12 cellular contexts compared by ENCODE assay signal in the genomic region with DNA sequence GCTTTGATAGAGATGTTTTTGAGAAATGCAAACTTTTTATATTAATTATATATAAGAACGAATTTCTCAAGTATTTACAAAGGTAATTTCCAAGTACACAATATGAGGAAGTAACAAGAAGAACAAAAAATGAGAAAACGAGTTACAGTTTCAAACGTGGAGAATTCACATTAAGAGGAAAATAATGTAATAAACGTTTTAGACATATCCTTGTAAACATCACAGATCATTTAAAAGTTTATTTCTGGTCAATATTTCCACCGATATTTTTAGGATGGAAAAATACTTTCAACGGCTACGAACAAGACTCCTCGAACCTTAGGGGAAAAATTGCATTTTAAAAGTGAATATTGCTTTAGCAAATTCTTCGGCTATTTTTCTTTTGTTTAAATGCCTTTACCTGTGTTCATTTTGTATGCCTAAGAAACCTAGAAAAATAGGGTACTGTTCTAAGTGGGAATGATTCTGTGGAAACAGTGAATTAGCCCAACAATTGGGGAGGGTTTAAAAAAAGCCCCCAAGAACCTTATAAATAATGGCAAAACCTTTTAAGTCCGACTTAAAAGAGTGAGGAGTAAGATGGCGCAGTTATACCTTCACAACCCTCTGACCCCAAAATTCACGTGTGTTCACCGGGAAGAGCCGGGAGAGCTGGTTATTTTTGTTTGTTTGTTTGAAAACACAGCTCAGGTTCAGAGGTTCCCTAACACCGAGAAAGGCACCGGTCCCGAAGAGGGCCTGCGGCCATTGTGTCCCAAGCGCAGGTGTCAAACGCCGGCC. TPM values are rescaled to one million over a fixed set of nuclear protein-coding genes. Genes with fewer than 3 reads are reported as not detected.
A peak's percentile ranks its signal among the peaks of the same experiment; 100 is the strongest.
DNase-seq lines count a peak whose midpoint lies in the region; ATAC-seq and TF ChIP-seq lines count a peak whose summit lies in the region.
"Had no signal": no experiment of that assay in that cellular context is flagged by ENCODE, and none has a peak within 500 bp of the region (broad histone marks: within the 10 kb centered on the region; RNA-seq: fewer than 3 reads in every experiment).

No MANE protein-coding gene starts in this region.

- ATAC-seq in IMR-90 (ENCODE audit: low read depth), result no peak
- ATAC-seq in GM21526 (IDR thresholded peaks at IDR 0.05; ENCODE audit: low FRiP score, unreplicated experiment), result no peak
- ATAC-seq: natural killer cell had no signal

- peaks cover 8% of the 10 kb centered on the region for H3K4me1 Mint-ChIP-seq in neural progenitor cell

- H3K36me3 ChIP-seq in IMR-90 (ENCODE audit: control insufficient read depth, insufficient read depth, low read length), result no peaks in the 10 kb centered on the region
- H3K36me3 ChIP-seq in neural progenitor cell, result no peaks in the 10 kb centered on the region

- POLR2A ChIA-PET in IMR-90 (lab: Charles Lee; ENCODE audit: unreplicated experiment), result no interaction called here

- H4K91ac ChIP-seq in IMR-90 (ENCODE audit: insufficient read depth, low read depth, low read length), result no peak overlapping the region

- H2BK20ac ChIP-seq in IMR-90 (ENCODE audit: low read depth, low read length), result no peak overlapping the region

- H3K27me3 ChIP-seq in IMR-90 (ENCODE audit: control insufficient read depth, insufficient read depth, low read length) (peaks cover 77% of the 10 kb centered on the region), neural progenitor cell (peaks cover 100% of the 10 kb centered on the region)

- no peaks in the 10 kb centered on the region for H3K9me1 ChIP-seq in IMR-90 (ENCODE audit: insufficient read depth, low read length)

- DNase-seq in Caki2 (ENCODE audit: low read depth), result peak; percentile 69
- no peak for DNase-seq in IMR-90
- no peak for DNase-seq in epithelial cell of esophagus (ENCODE audit: low read depth)
- no peak for DNase-seq in neural progenitor cell (ENCODE audit: low spot score)
- DNase-seq in DMS53 treated with DMSO at 0.1 percent for 48 hours (lab: John Stamatoyannopoulos, UW; ENCODE audit: unreplicated experiment), result no peak
- no peak for DNase-seq in effector CD8-positive, alpha-beta T cell (lab: John Stamatoyannopoulos, UW)
- no peak for DNase-seq in NCI-H69 (lab: John Stamatoyannopoulos, UW)
- DNase-seq: activated CD4-positive, CD25-positive, alpha-beta regulatory T cell; natural killer cell; NCI-H1436 had no signal

- H2BK5ac ChIP-seq in IMR-90 (ENCODE audit: low read depth, low read length, poor library complexity, severe bottlenecking), result no peak overlapping the region

- H3K4me1 ChIP-seq in IMR-90 (ENCODE audit: control insufficient read depth, insufficient read depth, low read length), result peaks cover 3% of the 10 kb centered on the region
- H3K4me1 ChIP-seq in neural progenitor cell, result peaks cover 27% of the 10 kb centered on the region

- H4K8ac ChIP-seq in IMR-90 (ENCODE audit: low read depth in 2 of 2, low read length in 2 of 2), result no peak overlapping the region

- TF ChIP-seq CTCF in IMR-90 (conservative IDR thresholded peaks at IDR 0.05; ENCODE audit: low read depth, low read length) (no peak), epithelial cell of esophagus (IDR thresholded peaks at IDR 0.05; ENCODE audit: insufficient read depth, low read depth, low read length, missing control alignments) (no peak), neural progenitor cell (IDR thresholded peaks at IDR 0.05) (no peak)

- no peak overlapping the region for H3K9ac ChIP-seq in IMR-90 (ENCODE audit: low read depth, low read length)
- no peak overlapping the region for H3K9ac ChIP-seq in neural progenitor cell

- H3K9me3 ChIP-seq in IMR-90 (ENCODE audit: control insufficient read depth, insufficient read depth, low read length), result peaks cover 13% of the 10 kb centered on the region
- no peaks in the 10 kb centered on the region for H3K9me3 ChIP-seq in neural progenitor cell (ENCODE audit: low read depth)

- no peak overlapping the region for H3K18ac ChIP-seq in IMR-90 (ENCODE audit: low read depth, low read length)

- no peak for TF ChIP-seq POLR2A in IMR-90 (IDR thresholded peaks at IDR 0.05; ENCODE audit: low read depth, low read length)

- H3K27ac ChIP-seq in IMR-90 (ENCODE audit: insufficient read depth, low read length) (no peak overlapping the region), neural progenitor cell (no peak overlapping the region)

- H3K23ac ChIP-seq in IMR-90 (ENCODE audit: low read depth, low read length), result no peak overlapping the region

- no peak overlapping the region for H3K56ac ChIP-seq in IMR-90 (ENCODE audit: extremely low read depth, insufficient read depth, low read length)

- H3F3A ChIP-seq in neural progenitor cell (ENCODE audit: low read depth), result peaks cover 35% of the 10 kb centered on the region

- H3K79me1 ChIP-seq in IMR-90 (ENCODE audit: low read depth in 1 of 2, low read length in 2 of 2), result no peaks in the 10 kb centered on the region

- peak overlapping the region; percentile 66 for H3K4me3 Mint-ChIP-seq in neural progenitor cell

- no peaks in the 10 kb centered on the region for H4K20me1 ChIP-seq in IMR-90 (ENCODE audit: insufficient read depth, low read length)
- H4K20me1 ChIP-seq in neural progenitor cell (ENCODE audit: low read depth), result peaks cover 57% of the 10 kb centered on the region

- 0% methylated on average over 7 of the region's 21 CpGs; no CpG with 5 or more reads in 1 of the 2 experiments for WGBS in IMR-90 (ENCODE audit: extremely low coverage in 2 of 2, insufficient read length in 1 of 2), 2 experiments

- H3K27me3 Mint-ChIP-seq in neural progenitor cell (ENCODE audit: insufficient read depth, low read depth), result peaks cover 77% of the 10 kb centered on the region

- no peak overlapping the region for H4K5ac ChIP-seq in IMR-90 (ENCODE audit: low read depth, low read length)

- in situ Hi-C loops in Caki2 (cut with HindIII; ENCODE audit: low pct_unique_long_range_greater_than_20kb, low sequenced_read_pairs), result no loop called here
- in situ Hi-C loops in IMR-90 (cut with MboI; ENCODE audit: low sequenced_read_pairs), result no loop called here

- H3K4me2 ChIP-seq in IMR-90 (ENCODE audit: low read depth, low read length) (no peak overlapping the region), neural progenitor cell (peak overlapping the region; percentile 82)

- H2AK5ac ChIP-seq in IMR-90 (ENCODE audit: low read depth, low read length), result no peak overlapping the region

- no peak overlapping the region for H3K27ac Mint-ChIP-seq in neural progenitor cell
- H3K27ac Mint-ChIP-seq: natural killer cell had no signal

- H3K36me3 Mint-ChIP-seq in neural progenitor cell, result no peaks in the 10 kb centered on the region
- H3K36me3 Mint-ChIP-seq: natural killer cell had no signal

- no peak overlapping the region for H3K4ac ChIP-seq in IMR-90 (ENCODE audit: low read depth, low read length)

- H2AFZ ChIP-seq in IMR-90 (replicated peaks; ENCODE audit: low read length, poor library complexity) (peak overlapping the region; percentile 19), neural progenitor cell (replicated peaks) (no peak overlapping the region)

- H3K14ac ChIP-seq in IMR-90 (replicated peaks; ENCODE audit: low read depth, low read length), result no peak overlapping the region

- H3K4me3 ChIP-seq in IMR-90 (ENCODE audit: insufficient read depth, low read depth, low read length) (no peak overlapping the region), epithelial cell of esophagus (ENCODE audit: low read length) (peak overlapping the region; percentile 32), neural progenitor cell (peak overlapping the region; percentile 26)

- intact Hi-C loops in IMR-90 (cut with micrococcal nuclease), result no loop called here

- CTCF ChIA-PET in IMR-90 (lab: Yijun Ruan, JAX), result no interaction called here

- H2BK120ac ChIP-seq in IMR-90 (ENCODE audit: low read depth, low read length), result no peak overlapping the region

- no peaks in the 10 kb centered on the region for H3K79me2 ChIP-seq in neural progenitor cell (ENCODE audit: low read depth)

- no peak for TF ChIP-seq RAD21 in IMR-90 (IDR thresholded peaks at IDR 0.05; ENCODE audit: low read length)

- no peak overlapping the region for H2AK9ac ChIP-seq in IMR-90 (replicated peaks; ENCODE audit: low read depth, low read length, poor library complexity)

- no peaks in the 10 kb centered on the region for H3K9me3 Mint-ChIP-seq in neural progenitor cell
- H3K9me3 Mint-ChIP-seq: central memory CD8-positive, alpha-beta T cell; natural killer cell had no signal

- H2BK15ac ChIP-seq in IMR-90 (ENCODE audit: low read depth, low read length), result no peak overlapping the region

- dilution Hi-C loops in IMR-90 (cut with HindIII; ENCODE audit: low sequenced_read_pairs, unreplicated experiment), result no loop called here

- BruUV-seq in IMR-90 (replicated peaks; lab: Mats Ljungman, UMichigan), result no TSS peak

TF ChIP-seq in IMR-90, 13 proteins besides CTCF, POLR2A, EP300 and RAD21 (continues in another document):
- no peak for TF ChIP-seq NFE2L2 (IDR thresholded peaks at IDR 0.05; ENCODE audit: low read depth, low read length)
- TF ChIP-seq SMC3 (IDR thresholded peaks at IDR 0.05; ENCODE audit: low read depth, low read length), result no peak
- TF ChIP-seq, protein P1, sequence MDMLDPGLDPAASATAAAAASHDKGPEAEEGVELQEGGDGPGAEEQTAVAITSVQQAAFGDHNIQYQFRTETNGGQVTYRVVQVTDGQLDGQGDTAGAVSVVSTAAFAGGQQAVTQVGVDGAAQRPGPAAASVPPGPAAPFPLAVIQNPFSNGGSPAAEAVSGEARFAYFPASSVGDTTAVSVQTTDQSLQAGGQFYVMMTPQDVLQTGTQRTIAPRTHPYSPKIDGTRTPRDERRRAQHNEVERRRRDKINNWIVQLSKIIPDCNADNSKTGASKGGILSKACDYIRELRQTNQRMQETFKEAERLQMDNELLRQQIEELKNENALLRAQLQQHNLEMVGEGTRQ (IDR thresholded peaks at IDR 0.05; ENCODE audit: low read depth, low read length), result no peak
- TF ChIP-seq RFX5 (IDR thresholded peaks at IDR 0.05; ENCODE audit: low read depth, low read length), result no peak
- no peak for TF ChIP-seq MAFK (IDR thresholded peaks at IDR 0.05; ENCODE audit: low read depth, low read length)
- TF ChIP-seq, protein P2, sequence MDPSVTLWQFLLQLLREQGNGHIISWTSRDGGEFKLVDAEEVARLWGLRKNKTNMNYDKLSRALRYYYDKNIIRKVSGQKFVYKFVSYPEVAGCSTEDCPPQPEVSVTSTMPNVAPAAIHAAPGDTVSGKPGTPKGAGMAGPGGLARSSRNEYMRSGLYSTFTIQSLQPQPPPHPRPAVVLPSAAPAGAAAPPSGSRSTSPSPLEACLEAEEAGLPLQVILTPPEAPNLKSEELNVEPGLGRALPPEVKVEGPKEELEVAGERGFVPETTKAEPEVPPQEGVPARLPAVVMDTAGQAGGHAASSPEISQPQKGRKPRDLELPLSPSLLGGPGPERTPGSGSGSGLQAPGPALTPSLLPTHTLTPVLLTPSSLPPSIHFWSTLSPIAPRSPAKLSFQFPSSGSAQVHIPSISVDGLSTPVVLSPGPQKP (IDR thresholded peaks at IDR 0.05; ENCODE audit: borderline replicate concordance, low read depth, low read length), result no peak

RNA-seq across cellular contexts. Expression of a gene that starts 3.3 kb away (rescaled TPM):
- total RNA-seq in Caki2 (2014; rRNA removed; shearing (Covaris generic); ENCODE audit: low replicate concordance), result 3.6 and 11.4 TPM in 2 replicates
- total RNA-seq in IMR-90 (2012; rRNA removed) (not detected in 2 replicates), neural progenitor cell (ENCODE audit: low replicate concordance) (0.15 TPM in 1 of 2 replicates, not detected in the other)
- polyA plus RNA-seq in IMR-90 (2012; rRNA removed), result not detected in 2 replicates
- polyA plus RNA-seq in IMR-90 (2012; cell fraction: cytosol; rRNA removed), result not detected in 2 replicates
- 0.05 TPM in 1 of 2 replicates, not detected in the other for polyA plus RNA-seq in IMR-90 (2012; cell fraction: nucleus; rRNA removed; ENCODE audit: low replicate concordance)
- total RNA-seq: natural killer cell had no signal
